In the genomic region with DNA sequence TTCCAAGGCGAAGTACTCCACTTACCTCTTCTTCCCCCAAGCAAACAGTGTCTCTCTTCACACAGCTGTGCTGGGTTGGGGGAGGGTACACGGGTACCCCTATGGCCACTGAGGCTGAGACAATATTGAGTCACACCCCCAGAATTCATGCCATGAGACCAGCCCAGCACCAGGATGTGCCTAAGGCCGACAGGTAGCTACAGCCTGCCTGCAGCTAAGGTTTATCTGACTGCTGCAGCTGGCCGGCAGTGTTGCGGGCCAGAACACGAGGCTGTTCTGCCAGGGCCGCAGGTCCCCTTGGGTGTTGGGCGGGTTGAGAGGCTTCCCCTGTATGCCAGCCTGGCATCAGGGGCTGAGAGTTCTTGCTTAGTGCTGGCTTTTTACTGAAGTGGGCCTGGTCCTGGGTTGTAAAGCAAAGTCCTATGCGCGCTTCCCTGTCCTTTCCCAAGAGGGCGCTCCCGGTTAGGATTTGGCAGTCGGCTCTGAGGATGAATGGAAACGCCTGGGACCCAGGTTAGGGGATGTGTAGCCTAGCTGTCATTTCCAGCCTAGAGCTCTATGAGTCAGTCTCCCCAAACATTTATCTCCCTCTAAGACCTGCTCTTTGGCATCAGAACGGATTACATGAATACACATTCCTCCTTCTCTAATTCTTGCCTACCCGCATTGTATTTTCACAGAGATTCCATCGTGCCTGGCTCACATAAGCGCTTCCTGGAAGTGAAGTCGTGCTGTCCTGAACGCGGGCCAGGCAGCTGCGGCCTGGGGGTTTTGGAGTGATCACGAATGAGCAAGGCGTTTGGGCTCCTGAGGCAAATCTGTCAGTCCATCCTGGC, we compare ENCODE assay signal across 9 cellular contexts. TPM values are rescaled to one million over a fixed set of nuclear protein-coding genes. Genes with fewer than 3 reads are reported as not detected.
DNase-seq lines count a peak whose midpoint lies in the region; ATAC-seq, FAIRE-seq and TF ChIP-seq lines count a peak whose summit lies in the region.
"Had no signal": no experiment of that assay in that cellular context is flagged by ENCODE, and none has a peak within 500 bp of the region (broad histone marks: within the 10 kb centered on the region; RNA-seq: fewer than 3 reads in every experiment).

No MANE protein-coding gene starts in this region.

- H4K20me1 ChIP-seq in endothelial cell of umbilical vein (replicated peaks; ENCODE audit: control insufficient read depth, extremely low read depth, insufficient read depth, low read length) = no peaks in the 10 kb centered on the region

- peaks cover 36% of the 10 kb centered on the region for H3K4me1 Mint-ChIP-seq in activated CD4-positive, alpha-beta T cell treated with anti-CD3 and anti-CD28 coated beads, Interleukin-2, amount 10 ng/mL, durations not matched to agents 7 days and 5 days
- peaks cover 8% of the 10 kb centered on the region for H3K4me1 Mint-ChIP-seq in stimulated activated naive CD8-positive, alpha-beta T cell treated with anti-CD3 and anti-CD28 coated beads, Interleukin-15, amount 100 ng/mL, for 72 hours

- peak; percentile 96 for FAIRE-seq in endothelial cell of umbilical vein (lab: Jason Lieb, UNC)

- H3K27me3 ChIP-seq in endothelial cell of umbilical vein (ENCODE audit: control insufficient read depth in 2 of 2, insufficient read depth in 2 of 2, low read length in 2 of 2) = no peaks in the 10 kb centered on the region

- H3K27me3 Mint-ChIP-seq in activated CD4-positive, alpha-beta T cell treated with anti-CD3 and anti-CD28 coated beads, Interleukin-2, amount 10 ng/mL, durations not matched to agents 7 days and 5 days = no peaks in the 10 kb centered on the region
- H3K27me3 Mint-ChIP-seq in stimulated activated naive CD8-positive, alpha-beta T cell treated with anti-CD3 and anti-CD28 coated beads, Interleukin-15, amount 100 ng/mL, for 72 hours = no peaks in the 10 kb centered on the region

- peak overlapping the region; percentile 67 for H2AFZ ChIP-seq in endothelial cell of umbilical vein (ENCODE audit: low read depth, low read length)

- peaks cover 22% of the 10 kb centered on the region for H3K4me1 ChIP-seq in endothelial cell of umbilical vein (ENCODE audit: control insufficient read depth, extremely low read depth, insufficient read depth, low read length)

- H3K9me3 ChIP-seq in endothelial cell of umbilical vein (replicated peaks; ENCODE audit: control insufficient read depth, insufficient read depth, low read length) = no peaks in the 10 kb centered on the region

- H3K9me3 Mint-ChIP-seq in activated CD4-positive, alpha-beta T cell treated with anti-CD3 and anti-CD28 coated beads, Interleukin-2, amount 10 ng/mL, durations not matched to agents 7 days and 5 days = no peaks in the 10 kb centered on the region
- H3K9me3 Mint-ChIP-seq in stimulated activated naive CD8-positive, alpha-beta T cell treated with anti-CD3 and anti-CD28 coated beads, Interleukin-15, amount 100 ng/mL, for 72 hours = no peaks in the 10 kb centered on the region
- H3K9me3 Mint-ChIP-seq: natural killer cell had no signal

- TF ChIP-seq CTCF in GM12874 (IDR thresholded peaks at IDR 0.05; ENCODE audit: insufficient read depth, low read depth, low read length) (peak; percentile 60), endothelial cell of umbilical vein (IDR thresholded peaks at IDR 0.05; ENCODE audit: extremely low read depth in 1 of 2, insufficient read depth in 1 of 2, low read depth in 1 of 2, low read length in 2 of 2) (peak; percentile 77 to 84)

- dilution Hi-C loops in endothelial cell of umbilical vein (cut with MboI; ENCODE audit: extremely low pct_ligation_motif_present, low sequenced_read_pairs) = no loop called here

- POLR2A ChIA-PET in activated CD4-positive, alpha-beta T cell treated with anti-CD3 and anti-CD28 coated beads, Interleukin-2, amount 10 ng/mL, durations not matched to agents 7 days and 5 days (lab: Charles Lee) = interaction anchor here (0.5 kb wide), 1 partner anchor 63 kb away, joined by 5 read pairs; no protein-coding TSS in a partner anchor
- POLR2A ChIA-PET in endothelial cell of umbilical vein (lab: Charles Lee) = no interaction called here

- peaks cover 31% of the 10 kb centered on the region for H3K79me2 ChIP-seq in endothelial cell of umbilical vein (ENCODE audit: control insufficient read depth, insufficient read depth, low read length)

- no peak overlapping the region for H3K4me3 Mint-ChIP-seq in activated CD4-positive, alpha-beta T cell treated with anti-CD3 and anti-CD28 coated beads, Interleukin-2, amount 10 ng/mL, durations not matched to agents 7 days and 5 days
- no peak overlapping the region for H3K4me3 Mint-ChIP-seq in stimulated activated naive CD8-positive, alpha-beta T cell treated with anti-CD3 and anti-CD28 coated beads, Interleukin-15, amount 100 ng/mL, for 72 hours
- H3K4me3 Mint-ChIP-seq: natural killer cell had no signal

- H3K27ac Mint-ChIP-seq in activated CD4-positive, alpha-beta T cell treated with anti-CD3 and anti-CD28 coated beads, Interleukin-2, amount 10 ng/mL, durations not matched to agents 7 days and 5 days = no peak overlapping the region
- H3K27ac Mint-ChIP-seq in stimulated activated naive CD8-positive, alpha-beta T cell treated with anti-CD3 and anti-CD28 coated beads, Interleukin-15, amount 100 ng/mL, for 72 hours = no peak overlapping the region
- H3K27ac Mint-ChIP-seq: natural killer cell had no signal

- H3K36me3 ChIP-seq in endothelial cell of umbilical vein (ENCODE audit: control insufficient read depth in 2 of 2, extremely low read depth in 1 of 2, insufficient read depth in 2 of 2, low read length in 2 of 2) = no peaks in the 10 kb centered on the region

- peaks cover 50% of the 10 kb centered on the region for H3K36me3 Mint-ChIP-seq in activated CD4-positive, alpha-beta T cell treated with anti-CD3 and anti-CD28 coated beads, Interleukin-2, amount 10 ng/mL, durations not matched to agents 7 days and 5 days (ENCODE audit: low read depth)
- H3K36me3 Mint-ChIP-seq: natural killer cell had no signal

- no TSS peak for BruUV-seq in endothelial cell of umbilical vein (replicated peaks; lab: Mats Ljungman, UMichigan)

- CTCF ChIA-PET in activated CD4-positive, alpha-beta T cell treated with anti-CD3 and anti-CD28 coated beads, Interleukin-2, amount 10 ng/mL, durations not matched to agents 7 days and 5 days (lab: Charles Lee) = no interaction called here
- CTCF ChIA-PET in endothelial cell of umbilical vein (lab: Charles Lee) = interaction anchor here (0.6 to 2.2 kb wide), 5 partner anchors 40 to 327 kb away, joined by 3 to 10 read pairs (median 4); no protein-coding TSS in a partner anchor

- H3K27ac ChIP-seq in endothelial cell of umbilical vein (ENCODE audit: insufficient read depth, low read depth, low read length) = peak overlapping the region; percentile 61

- peak overlapping the region; percentile 21 for H3K9ac ChIP-seq in endothelial cell of umbilical vein (replicated peaks; ENCODE audit: extremely low read depth, insufficient read depth, low read length)

- H3K9me1 ChIP-seq in endothelial cell of umbilical vein (replicated peaks; ENCODE audit: control insufficient read depth, extremely low read depth, insufficient read depth, low read length) = no peaks in the 10 kb centered on the region

- H3K4me3 ChIP-seq in endothelial cell of umbilical vein (replicated peaks in 1 of 3; ENCODE audit: insufficient read depth in 1 of 3, low read depth in 1 of 3, low read length in 3 of 3) = no peak overlapping the region

- peak overlapping the region; percentile 35 for H3K4me2 ChIP-seq in endothelial cell of umbilical vein (ENCODE audit: insufficient read depth, low read length)

- DNase-seq in A172 (ENCODE audit: low spot score) (peak; percentile 91), NCI-H2171 treated with DMSO at 0.1 percent for 48 hours (lab: John Stamatoyannopoulos, UW) (peak; percentile 77), endothelial cell of umbilical vein (ENCODE audit: low read depth, low spot score) (peak; percentile 83), midbrain (lab: John Stamatoyannopoulos, UW) (peak; percentile 55)
- DNase-seq in activated CD4-positive, alpha-beta T cell treated with anti-CD3 and anti-CD28 coated beads, Interleukin-2, amount 10 ng/mL, durations not matched to agents 7 days and 5 days = peak; percentile 40
- peak; percentile 30 to 42 for DNase-seq in stimulated activated naive CD8-positive, alpha-beta T cell treated with anti-CD3 and anti-CD28 coated beads, Interleukin-15, amount 100 ng/mL, for 72 hours
- DNase-seq: natural killer cell had no signal

- peak; percentile 56 for ATAC-seq in stimulated activated naive CD8-positive, alpha-beta T cell treated with anti-CD3 and anti-CD28 coated beads, Interleukin-15, amount 100 ng/mL, for 72 hours
- no peak for ATAC-seq in HG02571 (IDR thresholded peaks at IDR 0.05; ENCODE audit: unreplicated experiment)

- TF ChIP-seq POLR2A in endothelial cell of umbilical vein (IDR thresholded peaks at IDR 0.05; ENCODE audit: low read depth, low read length) = no peak

- intact Hi-C loops in endothelial cell of umbilical vein (cut with micrococcal nuclease) = loop anchor here (2.0 kb wide), 1 partner anchor 64 kb away; no protein-coding TSS in a partner anchor

RNA-seq across cellular contexts. Expression of a gene that starts 7.1 kb away (rescaled TPM):
- 5.7 and 11.3 TPM in 2 replicates for total RNA-seq in A172 (2014; rRNA removed; shearing (Covaris generic))
- total RNA-seq in activated CD4-positive, alpha-beta T cell treated with anti-CD3 and anti-CD28 coated beads, Interleukin-2, amount 10 ng/mL, durations not matched to agents 7 days and 5 days = 10 to 100 TPM; 68.7 to 73.0 TPM
- 16.5 and 17.2 TPM in 2 replicates for total RNA-seq in endothelial cell of umbilical vein
- polyA plus RNA-seq in endothelial cell of umbilical vein = 12.2 and 13.9 TPM in 2 replicates
- 19.2 and 20.7 TPM in 2 replicates for polyA plus RNA-seq in endothelial cell of umbilical vein (2011; cell fraction: cytosol; rRNA removed)
- polyA plus RNA-seq in endothelial cell of umbilical vein (2011; cell fraction: nucleus; rRNA removed) = 13.7 and 16.6 TPM in 2 replicates
- 22.8 and 34.8 TPM in 2 replicates for polyA plus RNA-seq in endothelial cell of umbilical vein (2012)
- 12.1 and 13.3 TPM in 2 replicates for polyA minus RNA-seq in endothelial cell of umbilical vein
- polyA minus RNA-seq in endothelial cell of umbilical vein (2011; cell fraction: cytosol; rRNA and poly(A)+ RNA removed) = 1.9 TPM
- polyA minus RNA-seq in endothelial cell of umbilical vein (2011; cell fraction: nucleus; rRNA and poly(A)+ RNA removed) = 3.6 and 3.7 TPM in 2 replicates

RNA-seq across cellular contexts. Expression of a gene that starts 46.5 kb away (rescaled TPM):
- 0.29 and 1.3 TPM in 2 replicates for total RNA-seq in A172 (2014; rRNA removed; shearing (Covaris generic))
- 1 to 10 TPM; 1.4 to 2.2 TPM for total RNA-seq in activated CD4-positive, alpha-beta T cell treated with anti-CD3 and anti-CD28 coated beads, Interleukin-2, amount 10 ng/mL, durations not matched to agents 7 days and 5 days
- 4.0 and 6.9 TPM in 2 replicates for total RNA-seq in endothelial cell of umbilical vein
- 8.9 and 10.7 TPM in 2 replicates for polyA plus RNA-seq in endothelial cell of umbilical vein
- 4.8 and 5.3 TPM in 2 replicates for polyA plus RNA-seq in endothelial cell of umbilical vein (2011; cell fraction: cytosol; rRNA removed)
- 6.3 and 6.6 TPM in 2 replicates for polyA plus RNA-seq in endothelial cell of umbilical vein (2011; cell fraction: nucleus; rRNA removed)
- polyA plus RNA-seq in endothelial cell of umbilical vein (2012) = 5.9 and 8.2 TPM in 2 replicates
- 5.2 and 5.9 TPM in 2 replicates for polyA minus RNA-seq in endothelial cell of umbilical vein
- polyA minus RNA-seq in endothelial cell of umbilical vein (2011; cell fraction: cytosol; rRNA and poly(A)+ RNA removed) = 0.72 TPM
- polyA minus RNA-seq in endothelial cell of umbilical vein (2011; cell fraction: nucleus; rRNA and poly(A)+ RNA removed) = 2.9 and 3.3 TPM in 2 replicates

Comparison
In these comparisons a context has a peak if more than half of its experiments do, and no peak if none do; other contexts are left out.
1. DNase-seq: peak in every context shown above with its lines; median percentile 91 in A172; 83 in endothelial cell of umbilical vein; 77 in NCI-H2171 treated with DMSO at 0.1 percent for 48 hours; 55 in midbrain; 40 in activated CD4-positive, alpha-beta T cell treated with anti-CD3 and anti-CD28 coated beads, Interleukin-2, amount 10 ng/mL, durations not matched to agents 7 days and 5 days; 36 in stimulated activated naive CD8-positive, alpha-beta T cell treated with anti-CD3 and anti-CD28 coated beads, Interleukin-15, amount 100 ng/mL, for 72 hours.